In the genomic region with DNA sequence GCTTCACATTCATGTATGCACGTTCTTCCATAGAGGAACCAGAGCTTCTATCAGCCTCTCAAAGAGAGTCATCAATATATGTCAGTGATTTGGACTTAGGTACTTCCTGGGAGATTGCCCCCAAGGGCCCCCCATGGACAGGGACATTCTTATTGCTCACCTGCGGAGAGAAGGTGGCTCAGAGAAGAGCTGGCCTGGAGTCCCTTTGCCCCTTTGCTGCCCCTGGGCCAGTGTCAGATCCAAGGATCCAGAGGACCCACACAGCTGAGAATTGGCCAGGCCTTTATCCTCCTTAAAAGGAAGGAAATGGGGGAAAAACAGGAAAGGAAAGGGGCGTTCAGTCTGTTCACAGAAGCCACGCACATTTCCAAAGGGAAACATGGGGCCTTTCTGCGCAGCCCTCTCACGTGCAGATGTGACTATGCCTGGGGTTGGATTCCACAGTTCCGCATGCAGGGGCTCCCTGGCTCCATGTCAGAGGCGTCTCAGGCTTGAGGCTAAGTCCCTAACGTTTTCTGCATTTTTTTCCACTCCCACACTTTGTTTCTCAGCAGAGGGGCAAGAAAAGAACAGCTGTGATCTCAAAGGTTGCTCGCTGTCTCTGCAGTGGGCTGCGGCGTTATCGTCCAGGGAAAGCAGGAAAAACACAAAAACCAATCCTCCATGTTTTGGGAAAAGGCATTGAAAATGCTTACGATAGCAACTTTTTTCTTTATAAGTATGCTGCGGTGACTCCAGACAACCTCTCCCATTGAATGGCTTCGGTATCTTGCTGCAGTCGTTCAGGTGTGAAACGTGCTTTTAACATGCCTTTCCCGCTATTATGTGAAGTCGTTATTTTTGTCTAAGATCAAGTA, we compare ENCODE assay signal across 1 cellular context.
TF ChIP-seq lines count a peak whose summit lies in the region.

No MANE protein-coding gene starts in this region.

TF ChIP-seq in H1, 55 proteins besides CTCF, POLR2A, EP300 and RAD21:
- TF ChIP-seq NRF1 (IDR thresholded peaks at IDR 0.05; ENCODE audit: low read depth, low read length) (no peak), BCL11A (IDR thresholded peaks at IDR 0.05; ENCODE audit: low read depth in 2 of 2, low read length in 2 of 2) (no peak), JUND (IDR thresholded peaks at IDR 0.05; ENCODE audit: low read length) (no peak)
- TF ChIP-seq, protein P1, sequence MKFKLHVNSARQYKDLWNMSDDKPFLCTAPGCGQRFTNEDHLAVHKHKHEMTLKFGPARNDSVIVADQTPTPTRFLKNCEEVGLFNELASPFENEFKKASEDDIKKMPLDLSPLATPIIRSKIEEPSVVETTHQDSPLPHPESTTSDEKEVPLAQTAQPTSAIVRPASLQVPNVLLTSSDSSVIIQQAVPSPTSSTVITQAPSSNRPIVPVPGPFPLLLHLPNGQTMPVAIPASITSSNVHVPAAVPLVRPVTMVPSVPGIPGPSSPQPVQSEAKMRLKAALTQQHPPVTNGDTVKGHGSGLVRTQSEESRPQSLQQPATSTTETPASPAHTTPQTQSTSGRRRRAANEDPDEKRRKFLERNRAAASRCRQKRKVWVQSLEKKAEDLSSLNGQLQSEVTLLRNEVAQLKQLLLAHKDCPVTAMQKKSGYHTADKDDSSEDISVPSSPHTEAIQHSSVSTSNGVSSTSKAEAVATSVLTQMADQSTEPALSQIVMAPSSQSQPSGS (IDR thresholded peaks at IDR 0.05; ENCODE audit: low read length): no peak
